In genomic region chr5:43304520-43304919, GRCh38 we compare ENCODE assay signal across 11 cellular contexts. TPM values are rescaled to one million over a fixed set of nuclear protein-coding genes. Genes with fewer than 3 reads are reported as not detected.
DNase-seq lines count a peak whose midpoint lies in the region; ATAC-seq and TF ChIP-seq lines count a peak whose summit lies in the region.
"Had no signal": no experiment of that assay in that cellular context is flagged by ENCODE, and none has a peak within 500 bp of the region (broad histone marks: within the 10 kb centered on the region; RNA-seq: fewer than 3 reads in every experiment).

No MANE protein-coding gene starts in this region.

- POLR2A ChIA-PET in activated CD8-positive, alpha-beta T cell treated with anti-CD3 and anti-CD28 coated beads, Interleukin-2, amount 10 ng/mL, durations not matched to agents 7 days and 5 days (lab: Charles Lee): interaction anchor here (0.6 to 1.0 kb wide), 3 partner anchors 179 to 393 kb away, joined by 3 to 5 read pairs (median 4); partner anchors contain the start of gene TMEM267

- no peak for TF ChIP-seq POLR2A in transverse colon (IDR thresholded peaks at IDR 0.05)

- no peaks in the 10 kb centered on the region for H3K9me2 ChIP-seq in GM23338 (ENCODE audit: insufficient read depth)

- 26 to 31% methylated on average over 1 of the region's 1 CpG for WGBS in transverse colon (ENCODE audit: low coverage in 1 of 2), 2 donors

- ATAC-seq in activated CD4-positive, CD25-positive, alpha-beta regulatory T cell treated with anti-CD3 and anti-CD28 coated beads, Interleukin-2, amount 50 U/mL, for 24 hours: peak; percentile 82 to 86
- ATAC-seq in HG02870 (IDR thresholded peaks at IDR 0.05; ENCODE audit: unreplicated experiment): peak; percentile 65
- peak; percentile 53 for ATAC-seq in activated CD8-positive, alpha-beta T cell treated with anti-CD3 and anti-CD28 coated beads, Interleukin-2, amount 10 ng/mL, durations not matched to agents 7 days and 5 days
- no peak for ATAC-seq in GM23338
- ATAC-seq in HG03025 (IDR thresholded peaks at IDR 0.05; ENCODE audit: low FRiP score, unreplicated experiment): no peak

- peaks cover 44% of the 10 kb centered on the region for H3K4me1 ChIP-seq in neural progenitor cell
- H3K4me1 ChIP-seq in GM23338 (ENCODE audit: insufficient read depth): peaks cover 70% of the 10 kb centered on the region
- peaks cover 0 to 32% (median 2%) of the 10 kb centered on the region in 4 donors for H3K4me1 ChIP-seq in transverse colon

- CTCF ChIA-PET in activated CD8-positive, alpha-beta T cell treated with anti-CD3 and anti-CD28 coated beads, Interleukin-2, amount 10 ng/mL, durations not matched to agents 7 days and 5 days (lab: Charles Lee): interaction anchor here (0.8 to 6.1 kb wide), 9 partner anchors 8 to 311 kb away, joined by 3 to 43 read pairs (median 3); partner anchors contain the start of genes HMGCS1 and TMEM267

- peak overlapping the region; percentile 14 for H3K4me3 Mint-ChIP-seq in activated CD8-positive, alpha-beta T cell treated with anti-CD3 and anti-CD28 coated beads, Interleukin-2, amount 10 ng/mL, durations not matched to agents 7 days and 5 days
- no peak overlapping the region for H3K4me3 Mint-ChIP-seq in neural progenitor cell
- H3K4me3 Mint-ChIP-seq in GM23338: no peak overlapping the region

- no peak overlapping the region for H3K27ac ChIP-seq in neural progenitor cell
- no peak overlapping the region for H3K27ac ChIP-seq in GM23338 (ENCODE audit: low read depth)
- no peak overlapping the region for H3K27ac ChIP-seq in transverse colon

- no peaks in the 10 kb centered on the region for H3K27me3 Mint-ChIP-seq in activated CD8-positive, alpha-beta T cell treated with anti-CD3 and anti-CD28 coated beads, Interleukin-2, amount 10 ng/mL, durations not matched to agents 7 days and 5 days (ENCODE audit: low read depth)
- no peaks in the 10 kb centered on the region for H3K27me3 Mint-ChIP-seq in neural progenitor cell (ENCODE audit: insufficient read depth, low read depth)
- peaks cover 1% of the 10 kb centered on the region for H3K27me3 Mint-ChIP-seq in GM23338 (ENCODE audit: insufficient read depth, low read depth, poor library complexity)

- DNase-seq in activated CD4-positive, CD25-positive, alpha-beta regulatory T cell (lab: John Stamatoyannopoulos, UW): no peak
- no peak for DNase-seq in activated CD8-positive, alpha-beta T cell treated with anti-CD3 and anti-CD28 coated beads, Interleukin-2, amount 10 ng/mL, durations not matched to agents 7 days and 5 days
- DNase-seq in neural progenitor cell (ENCODE audit: low spot score) (no peak), GM23338 (ENCODE audit: low spot score) (no peak), transverse colon (no peak)
- DNase-seq: EL, glutamatergic neuron, NCI-H446 treated with DMSO at 0.1 percent for 48 hours had no signal

- intact Hi-C loops in transverse colon (cut with DNase I; ENCODE audit: low total_unique reads): no loop called here

- H2AFZ ChIP-seq in neural progenitor cell (replicated peaks) (no peak overlapping the region), GM23338 (no peak overlapping the region)

- in situ Hi-C loops in transverse colon (cut with MboI; ENCODE audit: low pct_ligation_motif_present in 1 of 4, low pct_unique_long_range_greater_than_20kb in 1 of 4, low sequenced_read_pairs in 3 of 4): loop anchor here (25.0 kb wide), 1 partner anchor 183 kb away; the partner anchor contains the start of gene TMEM267 (in 4 of the 4)

- no peaks in the 10 kb centered on the region for H3K36me3 ChIP-seq in neural progenitor cell
- H3K36me3 ChIP-seq in GM23338 (ENCODE audit: insufficient read depth): peaks cover 5% of the 10 kb centered on the region; the same call in 1 of the 2 replicates
- no peaks in the 10 kb centered on the region for H3K36me3 ChIP-seq in transverse colon

- H3K4me3 ChIP-seq in neural progenitor cell (peak overlapping the region; percentile 2), GM23338 (no peak overlapping the region), transverse colon (no peak overlapping the region)

- H3K9ac ChIP-seq in neural progenitor cell: no peak overlapping the region

- TF ChIP-seq EP300 in transverse colon (IDR thresholded peaks at IDR 0.05; ENCODE audit: low read depth): no peak

- H3K4me1 Mint-ChIP-seq in activated CD8-positive, alpha-beta T cell treated with anti-CD3 and anti-CD28 coated beads, Interleukin-2, amount 10 ng/mL, durations not matched to agents 7 days and 5 days (ENCODE audit: low read depth): peaks cover 70% of the 10 kb centered on the region
- H3K4me1 Mint-ChIP-seq in neural progenitor cell (peaks cover 70% of the 10 kb centered on the region), GM23338 (peaks cover 60% of the 10 kb centered on the region)

- no peaks in the 10 kb centered on the region for H3K9me3 Mint-ChIP-seq in activated CD8-positive, alpha-beta T cell treated with anti-CD3 and anti-CD28 coated beads, Interleukin-2, amount 10 ng/mL, durations not matched to agents 7 days and 5 days (ENCODE audit: insufficient read depth)
- H3K9me3 Mint-ChIP-seq in neural progenitor cell (no peaks in the 10 kb centered on the region), GM23338 (no peaks in the 10 kb centered on the region)

- peaks cover 100% of the 10 kb centered on the region for H3K79me2 ChIP-seq in neural progenitor cell (ENCODE audit: low read depth)
- H3K79me2 ChIP-seq in GM23338 (replicated peaks; ENCODE audit: insufficient read depth): peaks cover 100% of the 10 kb centered on the region

- H3K27me3 ChIP-seq in neural progenitor cell: no peaks in the 10 kb centered on the region
- H3K27me3 ChIP-seq in GM23338 (ENCODE audit: insufficient read depth): no peaks in the 10 kb centered on the region
- H3K27me3 ChIP-seq in transverse colon: no peaks in the 10 kb centered on the region

- H3K27ac Mint-ChIP-seq in activated CD8-positive, alpha-beta T cell treated with anti-CD3 and anti-CD28 coated beads, Interleukin-2, amount 10 ng/mL, durations not matched to agents 7 days and 5 days: peak overlapping the region; percentile 49
- H3K27ac Mint-ChIP-seq in neural progenitor cell: no peak overlapping the region
- no peak overlapping the region for H3K27ac Mint-ChIP-seq in GM23338

- H3F3A ChIP-seq in neural progenitor cell (ENCODE audit: low read depth): peaks cover 50% of the 10 kb centered on the region
- no peaks in the 10 kb centered on the region for H3F3A ChIP-seq in GM23338 (replicated peaks; ENCODE audit: low read depth)

- H3K9me3 ChIP-seq in neural progenitor cell (ENCODE audit: low read depth) (no peaks in the 10 kb centered on the region), transverse colon (no peaks in the 10 kb centered on the region)

- H3K4me2 ChIP-seq in neural progenitor cell (no peak overlapping the region), GM23338 (no peak overlapping the region)

- peaks cover 100% of the 10 kb centered on the region for H4K20me1 ChIP-seq in neural progenitor cell (ENCODE audit: low read depth)
- peaks cover 91% of the 10 kb centered on the region for H4K20me1 ChIP-seq in GM23338 (replicated peaks; ENCODE audit: insufficient read depth)

- no peak for TF ChIP-seq CTCF in neural progenitor cell (IDR thresholded peaks at IDR 0.05)
- no peak for TF ChIP-seq CTCF in GM23338 (conservative IDR thresholded peaks at IDR 0.05; ENCODE audit: low read depth in 2 of 2)
- no peak for TF ChIP-seq CTCF in transverse colon (IDR thresholded peaks at IDR 0.05)

- peaks cover 48% of the 10 kb centered on the region for H3K36me3 Mint-ChIP-seq in activated CD8-positive, alpha-beta T cell treated with anti-CD3 and anti-CD28 coated beads, Interleukin-2, amount 10 ng/mL, durations not matched to agents 7 days and 5 days (ENCODE audit: low read depth)
- peaks cover 57% of the 10 kb centered on the region for H3K36me3 Mint-ChIP-seq in neural progenitor cell
- peaks cover 70% of the 10 kb centered on the region; the same call in 2 of the 3 replicates for H3K36me3 Mint-ChIP-seq in GM23338 (ENCODE audit: low read depth)

TF ChIP-seq in GM23338, 12 proteins besides CTCF, POLR2A, EP300 and RAD21:
- TF ChIP-seq ZNF331 (CRISPR knock-in tag; IDR thresholded peaks at IDR 0.05; ENCODE audit: low read depth) (no peak), ETS1 (IDR thresholded peaks at IDR 0.05) (no peak)

RNA-seq across cellular contexts. Expression of gene HMGCS1, which starts 8.7 kb away (rescaled TPM):
- 10 to 100 TPM; 82.4 to 90.6 TPM for total RNA-seq in activated CD8-positive, alpha-beta T cell treated with anti-CD3 and anti-CD28 coated beads, Interleukin-2, amount 10 ng/mL, durations not matched to agents 7 days and 5 days
- total RNA-seq in neural progenitor cell (ENCODE audit: low replicate concordance) (221 and 274 TPM in 2 replicates), transverse colon (10 to 100 TPM; 16.9 to 51.4 (median 41.8) TPM)
- 278 and 339 TPM in 2 replicates for total RNA-seq in GM23338 (2014; rRNA removed; shearing (Covaris generic))
- polyA plus RNA-seq in GM23338 (2016; fragmentation: Nextera tagmentation; extraction: Ambion mirVana): 152 and 172 TPM in 2 replicates

Comparison
In these comparisons a context has a peak if more than half of its experiments do, and no peak if none do; other contexts are left out.
1. ATAC-seq: peak in activated CD4-positive, CD25-positive, alpha-beta regulatory T cell treated with anti-CD3 and anti-CD28 coated beads, Interleukin-2, amount 50 U/mL, for 24 hours (2 of 2), HG02870 (single experiment) and activated CD8-positive, alpha-beta T cell treated with anti-CD3 and anti-CD28 coated beads, Interleukin-2, amount 10 ng/mL, durations not matched to agents 7 days and 5 days (single experiment); none in GM23338 (single experiment) and HG03025 (single experiment).